ENCODE assay signal across 10 cellular contexts in the genomic region with DNA sequence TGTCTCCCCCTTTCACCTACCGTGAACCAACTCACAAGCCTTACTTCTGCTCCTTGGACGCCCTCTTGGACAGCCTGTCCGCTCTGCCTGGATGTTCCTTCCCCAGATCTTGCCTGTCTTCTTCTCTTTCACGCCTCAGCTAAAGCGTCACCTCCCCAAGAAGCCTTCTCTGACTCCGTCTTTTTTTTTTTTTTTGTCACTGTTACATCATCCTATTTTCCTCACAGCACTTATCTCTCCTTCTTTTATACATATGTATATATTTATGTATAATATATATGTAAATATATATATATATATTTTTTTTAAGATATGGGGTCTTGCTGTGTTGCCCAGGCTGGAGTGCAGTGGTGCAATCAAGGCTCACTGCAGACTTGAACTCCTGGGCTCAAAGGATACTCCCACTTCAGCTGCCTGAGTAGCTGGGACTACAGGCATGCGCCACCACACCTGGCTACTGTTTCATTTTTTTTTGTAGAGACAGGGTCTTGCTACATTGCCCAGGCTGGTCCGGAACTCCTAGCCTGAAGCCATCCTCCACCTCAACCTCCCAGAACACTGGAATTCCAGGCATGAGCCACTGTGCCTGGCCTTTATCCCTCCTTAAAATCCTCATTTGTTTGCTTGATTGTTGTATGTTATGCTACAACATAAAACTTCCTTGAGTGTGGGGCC. TPM values are rescaled to one million over a fixed set of nuclear protein-coding genes. Genes with fewer than 3 reads are reported as not detected.
A peak's percentile ranks its signal among the peaks of the same experiment; 100 is the strongest.
DNase-seq lines count a peak whose midpoint lies in the region; ATAC-seq and TF ChIP-seq lines count a peak whose summit lies in the region.
"Had no signal": no experiment of that assay in that cellular context is flagged by ENCODE, and none has a peak within 500 bp of the region (broad histone marks: within the 10 kb centered on the region; RNA-seq: fewer than 3 reads in every experiment).

No MANE protein-coding gene starts in this region.

- TF ChIP-seq CTCF in fibroblast of lung (conservative IDR thresholded peaks at IDR 0.05 in 1 of 2, IDR thresholded peaks at IDR 0.05 in 1 of 2; ENCODE audit: low read depth in 1 of 2, low read length in 2 of 2): no peak

- no peaks in the 10 kb centered on the region for H3K36me3 ChIP-seq in fibroblast of lung (ENCODE audit: control insufficient read depth, insufficient read depth, low read length)

- H3K4me2 ChIP-seq in fibroblast of lung (ENCODE audit: extremely low read depth, insufficient read depth, low read length): no peak overlapping the region

- no peak overlapping the region for H3K4me3 ChIP-seq in fibroblast of lung (replicated peaks in 1 of 4; ENCODE audit: control extremely low read depth in 1 of 4, insufficient read depth in 1 of 4, low read depth in 3 of 4, low read length in 4 of 4)

- peak overlapping the region; percentile 31 for H2AFZ ChIP-seq in fibroblast of lung (ENCODE audit: low read length)

- DNase-seq in activated T-cell treated with anti-CD3 and anti-CD28 coated beads, Interleukin-2, amount 50 U/mL, for 24 hours: no peak
- DNase-seq in activated T-cell treated with anti-CD3 and anti-CD28 coated beads, Interleukin-2, amount 50 U/mL, for 1 hour: no peak
- no peak for DNase-seq in T-helper 2 cell treated with Interferon-gamma antibody and Interleukin-4, amounts not matched to agents 5 μg/mL and 100 μg/mL, for 36 hours (ENCODE audit: low spot score)
- DNase-seq in fibroblast of lung (ENCODE audit: low read depth in 2 of 2) (no peak), sciatic nerve (ENCODE audit: low spot score) (no peak), cerebellar cortex (ENCODE audit: low spot score) (no peak)
- DNase-seq: ACHN, NCI-H1417 treated with DMSO at 0.1 percent for 48 hours had no signal

- peak overlapping the region; percentile 66 for H3K4me3 Mint-ChIP-seq in activated T-cell treated with anti-CD3 and anti-CD28 coated beads, Interleukin-2, amount 50 U/mL, for 24 hours
- H3K4me3 Mint-ChIP-seq in T-helper 2 cell treated with Interferon-gamma antibody and Interleukin-4, amounts not matched to agents 5 μg/mL and 100 μg/mL, for 36 hours: peak overlapping the region; percentile 77
- H3K4me3 Mint-ChIP-seq in stimulated activated memory B cell treated with anti-CD40 and anti-IgM and Interleukin-4, amounts not matched to agents 10 μg/mL and 1 μg/mL and 100 μg/mL, for 72 hours: peak overlapping the region; percentile 63

- H3K27me3 ChIP-seq in fibroblast of lung (ENCODE audit: control insufficient read depth, insufficient read depth, low read length): no peaks in the 10 kb centered on the region

- H3K36me3 Mint-ChIP-seq in activated T-cell treated with anti-CD3 and anti-CD28 coated beads, Interleukin-2, amount 50 U/mL, for 24 hours (ENCODE audit: low read depth): no peaks in the 10 kb centered on the region
- peaks cover 9% of the 10 kb centered on the region for H3K36me3 Mint-ChIP-seq in T-helper 2 cell treated with Interferon-gamma antibody and Interleukin-4, amounts not matched to agents 5 μg/mL and 100 μg/mL, for 36 hours (ENCODE audit: low read depth)
- no peaks in the 10 kb centered on the region for H3K36me3 Mint-ChIP-seq in stimulated activated memory B cell treated with anti-CD40 and anti-IgM and Interleukin-4, amounts not matched to agents 10 μg/mL and 1 μg/mL and 100 μg/mL, for 72 hours

- H3K79me2 ChIP-seq in fibroblast of lung (ENCODE audit: control insufficient read depth, insufficient read depth, low read length): no peaks in the 10 kb centered on the region

- no peaks in the 10 kb centered on the region for H3K9me3 Mint-ChIP-seq in activated T-cell treated with anti-CD3 and anti-CD28 coated beads, Interleukin-2, amount 50 U/mL, for 24 hours
- H3K9me3 Mint-ChIP-seq in T-helper 2 cell treated with Interferon-gamma antibody and Interleukin-4, amounts not matched to agents 5 μg/mL and 100 μg/mL, for 36 hours: no peaks in the 10 kb centered on the region
- peaks cover 2% of the 10 kb centered on the region for H3K9me3 Mint-ChIP-seq in stimulated activated memory B cell treated with anti-CD40 and anti-IgM and Interleukin-4, amounts not matched to agents 10 μg/mL and 1 μg/mL and 100 μg/mL, for 72 hours

- H3K4me1 ChIP-seq in fibroblast of lung (ENCODE audit: control insufficient read depth, extremely low read depth, insufficient read depth, low read length): no peaks in the 10 kb centered on the region

- H3K27me3 Mint-ChIP-seq in activated T-cell treated with anti-CD3 and anti-CD28 coated beads, Interleukin-2, amount 50 U/mL, for 24 hours: peaks cover 3% of the 10 kb centered on the region
- H3K27me3 Mint-ChIP-seq in T-helper 2 cell treated with Interferon-gamma antibody and Interleukin-4, amounts not matched to agents 5 μg/mL and 100 μg/mL, for 36 hours (ENCODE audit: low read depth): no peaks in the 10 kb centered on the region
- H3K27me3 Mint-ChIP-seq in stimulated activated memory B cell treated with anti-CD40 and anti-IgM and Interleukin-4, amounts not matched to agents 10 μg/mL and 1 μg/mL and 100 μg/mL, for 72 hours: no peaks in the 10 kb centered on the region

- intact Hi-C loops in sciatic nerve (cut with DNase I): no loop called here

- ATAC-seq in stimulated activated memory B cell treated with anti-CD40 and anti-IgM and Interleukin-4, amounts not matched to agents 10 μg/mL and 1 μg/mL and 100 μg/mL, for 72 hours: no peak
- ATAC-seq in HG03469 (IDR thresholded peaks at IDR 0.05; ENCODE audit: unreplicated experiment) (no peak), sciatic nerve (no peak)

- peaks cover 50% of the 10 kb centered on the region for H3K4me1 Mint-ChIP-seq in activated T-cell treated with anti-CD3 and anti-CD28 coated beads, Interleukin-2, amount 50 U/mL, for 24 hours (ENCODE audit: low read depth)
- H3K4me1 Mint-ChIP-seq in T-helper 2 cell treated with Interferon-gamma antibody and Interleukin-4, amounts not matched to agents 5 μg/mL and 100 μg/mL, for 36 hours (ENCODE audit: low read depth): peaks cover 51% of the 10 kb centered on the region
- H3K4me1 Mint-ChIP-seq in stimulated activated memory B cell treated with anti-CD40 and anti-IgM and Interleukin-4, amounts not matched to agents 10 μg/mL and 1 μg/mL and 100 μg/mL, for 72 hours: peaks cover 57% of the 10 kb centered on the region

- no peaks in the 10 kb centered on the region for H4K20me1 ChIP-seq in fibroblast of lung (ENCODE audit: control insufficient read depth, extremely low read depth, insufficient read depth, low read length)

- peak overlapping the region; percentile 79 for H3K27ac Mint-ChIP-seq in activated T-cell treated with anti-CD3 and anti-CD28 coated beads, Interleukin-2, amount 50 U/mL, for 24 hours
- H3K27ac Mint-ChIP-seq in T-helper 2 cell treated with Interferon-gamma antibody and Interleukin-4, amounts not matched to agents 5 μg/mL and 100 μg/mL, for 36 hours: peak overlapping the region; percentile 88
- peak overlapping the region; percentile 80 for H3K27ac Mint-ChIP-seq in stimulated activated memory B cell treated with anti-CD40 and anti-IgM and Interleukin-4, amounts not matched to agents 10 μg/mL and 1 μg/mL and 100 μg/mL, for 72 hours

- H3K27ac ChIP-seq in fibroblast of lung (ENCODE audit: insufficient read depth, low read length): no peak overlapping the region

- no peaks in the 10 kb centered on the region for H3K9me3 ChIP-seq in fibroblast of lung (ENCODE audit: control insufficient read depth, insufficient read depth, low read depth, low read length)

- H3K9ac ChIP-seq in fibroblast of lung (ENCODE audit: insufficient read depth, low read length): no peak overlapping the region

RNA-seq across cellular contexts. Expression of gene AKTIP, which starts 16.5 kb away (rescaled TPM):
- total RNA-seq in fibroblast of lung (16.7 and 21.3 TPM in 2 replicates), sciatic nerve (42.8 TPM)
- polyA plus RNA-seq in fibroblast of lung: 23.2 and 28.0 TPM in 2 replicates
- polyA plus RNA-seq in fibroblast of lung (2012): 18.2 and 20.3 TPM in 2 replicates
- polyA minus RNA-seq in fibroblast of lung (ENCODE audit: low replicate concordance): 2.1 and 8.1 TPM in 2 replicates
